Comparison of ENCODE assay signal across 1 cellular context in the genomic region with DNA sequence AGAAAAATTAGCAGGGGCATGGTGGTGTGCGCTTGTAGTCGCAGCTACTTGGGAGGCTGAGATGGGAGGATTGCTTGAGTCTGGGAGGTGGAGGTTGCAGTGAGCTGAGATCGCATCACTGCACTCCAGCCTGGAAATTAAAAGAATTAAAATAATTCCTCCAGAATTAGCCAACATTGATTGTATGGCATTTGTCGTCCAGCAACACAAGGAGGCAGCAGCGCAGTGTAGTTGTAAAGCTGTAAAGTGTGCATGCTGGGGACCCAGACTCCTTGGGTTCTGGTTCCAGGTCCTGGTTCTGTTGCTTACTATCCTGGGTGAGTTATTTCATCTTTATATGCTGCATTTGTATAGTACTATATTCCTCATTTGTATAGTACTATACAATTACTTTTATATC.
TF ChIP-seq lines count a peak whose summit lies in the region.

No MANE protein-coding gene starts in this region.

TF ChIP-seq in H1, 55 proteins besides CTCF, POLR2A, EP300 and RAD21:
- no peak for TF ChIP-seq KDM4A (IDR thresholded peaks at IDR 0.05; ENCODE audit: low read depth, low read length, severe bottlenecking)
- TF ChIP-seq HDAC2 (IDR thresholded peaks at IDR 0.05; ENCODE audit: borderline replicate concordance in 1 of 2, low read depth in 2 of 2, low read length in 2 of 2) = no peak
- no peak for TF ChIP-seq PHF8 (conservative IDR thresholded peaks at IDR 0.05; ENCODE audit: low read depth, low read length)
- TF ChIP-seq TAF7 (optimal IDR thresholded peaks at IDR 0.05; ENCODE audit: borderline replicate concordance, low read depth, low read length) = no peak
- TF ChIP-seq RNF2 (IDR thresholded peaks at IDR 0.05; ENCODE audit: borderline replicate concordance, low read depth, low read length, missing control alignments, poor library complexity, severe bottlenecking) = no peak
- TF ChIP-seq BRCA1 (IDR thresholded peaks at IDR 0.05; ENCODE audit: low read depth, low read length) = no peak
- no peak for TF ChIP-seq CEBPB (IDR thresholded peaks at IDR 0.05; ENCODE audit: low read depth, low read length)
- no peak for TF ChIP-seq GTF2F1 (IDR thresholded peaks at IDR 0.05; ENCODE audit: borderline replicate concordance, low read depth, low read length)
- TF ChIP-seq POLR2AphosphoS5 (IDR thresholded peaks at IDR 0.05; ENCODE audit: low read depth, low read length) = no peak
- TF ChIP-seq GABPA (IDR thresholded peaks at IDR 0.05; ENCODE audit: borderline replicate concordance, insufficient read depth, low read length) = no peak
- TF ChIP-seq MAX (IDR thresholded peaks at IDR 0.05) = no peak
- TF ChIP-seq SP1 (IDR thresholded peaks at IDR 0.05; ENCODE audit: low read depth, low read length) = no peak
- TF ChIP-seq TAF1 (IDR thresholded peaks at IDR 0.05; ENCODE audit: low read depth, low read length) = no peak
- no peak for TF ChIP-seq KDM5A (IDR thresholded peaks at IDR 0.05; ENCODE audit: low read length)
- TF ChIP-seq EGR1 (IDR thresholded peaks at IDR 0.05; ENCODE audit: borderline replicate concordance, low read depth, low read length) = no peak
- no peak for TF ChIP-seq SP2 (IDR thresholded peaks at IDR 0.05; ENCODE audit: low read length)
- no peak for TF ChIP-seq CHD7 (IDR thresholded peaks at IDR 0.05; ENCODE audit: insufficient replicate concordance, low read length)
- no peak for TF ChIP-seq KDM1A (IDR thresholded peaks at IDR 0.05; ENCODE audit: borderline replicate concordance, low read length)
- no peak for TF ChIP-seq SRF (IDR thresholded peaks at IDR 0.05; ENCODE audit: low read depth, low read length)
